In genomic region chr9:86424246-86424891, GRCh38 we compare ENCODE assay signal across 16 cellular contexts.
DNase-seq lines count a peak whose midpoint lies in the region; ATAC-seq and TF ChIP-seq lines count a peak whose summit lies in the region.
"Had no signal": no experiment of that assay in that cellular context is flagged by ENCODE, and none has a peak within 500 bp of the region (broad histone marks: within the 10 kb centered on the region; RNA-seq: fewer than 3 reads in every experiment).

No MANE protein-coding gene starts in this region.

- no peaks in the 10 kb centered on the region for H3K36me3 ChIP-seq in ACC112 (ENCODE audit: insufficient read depth, low read length)
- H3K36me3 ChIP-seq in mesenchymal stem cell (ENCODE audit: control insufficient read depth in 1 of 2, insufficient read depth in 2 of 2, low read depth in 1 of 2, low read length in 2 of 2): no peaks in the 10 kb centered on the region

- H3K23ac ChIP-seq in mesenchymal stem cell (ENCODE audit: low read length in 2 of 2): no peak overlapping the region

- peak; percentile 64 for DNase-seq in HCEC 1CT
- peak; percentile 4 for DNase-seq in astrocyte of the spinal cord (ENCODE audit: low read depth, low spot score)
- DNase-seq in mesenchymal stem cell: no peak
- DNase-seq in stimulated activated CD4-positive, alpha-beta T cell treated with anti-CD3 and anti-CD28 coated beads, Interleukin-2, amount 100 ng/mL, for 24 hours: no peak
- DNase-seq: activated CD4-positive, alpha-beta T cell treated with anti-CD3 and anti-CD28 coated beads, Interleukin-2, amount 10 ng/mL, durations not matched to agents 7 days and 5 days; CD4-positive, alpha-beta memory T cell; DMS79; hippocampal formation; kidney; midbrain; NCI-H345; T-helper 1 cell had no signal

- H2AK5ac ChIP-seq in mesenchymal stem cell (ENCODE audit: low read length, severe bottlenecking): no peak overlapping the region

- no peak overlapping the region for H3K4me2 ChIP-seq in mesenchymal stem cell (ENCODE audit: low read length, poor library complexity, severe bottlenecking)

- in situ Hi-C loops in astrocyte of the spinal cord (cut with HindIII; ENCODE audit: low sequenced_read_pairs): no loop called here

- no peaks in the 10 kb centered on the region for H3K9me3 ChIP-seq in mesenchymal stem cell (ENCODE audit: control insufficient read depth, low read length)

- no peak overlapping the region for H3K14ac ChIP-seq in mesenchymal stem cell (ENCODE audit: low read length in 2 of 2)

- H3K9ac ChIP-seq in mesenchymal stem cell (ENCODE audit: low read length): peak overlapping the region; percentile 52

- peaks cover 13% of the 10 kb centered on the region for H3K4me1 ChIP-seq in ACC112 (ENCODE audit: control insufficient read depth, insufficient read depth, low read length, unreplicated experiment)
- H3K4me1 ChIP-seq in mesenchymal stem cell (ENCODE audit: control insufficient read depth, insufficient read depth, low read depth, low read length): no peaks in the 10 kb centered on the region

- 68% methylated on average over 10 of the region's 10 CpGs for WGBS in mesenchymal stem cell

- ATAC-seq in esophagus mucosa (no peak), HG02623 (IDR thresholded peaks at IDR 0.05; ENCODE audit: unreplicated experiment) (no peak), HG03108 (IDR thresholded peaks at IDR 0.05; ENCODE audit: unreplicated experiment) (no peak)

- no peak overlapping the region for H3K27ac ChIP-seq in ACC112 (ENCODE audit: low read depth, low read length)
- no peak overlapping the region for H3K27ac ChIP-seq in mesenchymal stem cell (ENCODE audit: low read length, poor library complexity, severe bottlenecking)

- no peak overlapping the region for H3K18ac ChIP-seq in mesenchymal stem cell (ENCODE audit: low read depth in 1 of 2, low read length in 2 of 2)

- H3K4me3 ChIP-seq in ACC112 (ENCODE audit: low read depth, low read length) (peak overlapping the region; percentile 32; the same call in 1 of the 2 replicates), astrocyte of the spinal cord (ENCODE audit: low read depth, low read length) (no peak overlapping the region), mesenchymal stem cell (ENCODE audit: insufficient read depth in 1 of 2, low read depth in 1 of 2, low read length in 2 of 2) (peak overlapping the region in 1 of 2 experiments; percentile 41)

- H2BK15ac ChIP-seq in mesenchymal stem cell (ENCODE audit: low read depth, poor library complexity, severe bottlenecking): no peak overlapping the region

- TF ChIP-seq CTCF in astrocyte of the spinal cord (IDR thresholded peaks at IDR 0.05; ENCODE audit: low read depth, low read length): no peak

- no peak overlapping the region for H2BK12ac ChIP-seq in mesenchymal stem cell (ENCODE audit: low read length in 2 of 2)

- no peaks in the 10 kb centered on the region for H3K27me3 ChIP-seq in ACC112 (ENCODE audit: insufficient read depth, low read length)
- H3K27me3 ChIP-seq in mesenchymal stem cell (ENCODE audit: control insufficient read depth in 1 of 2, insufficient read depth in 1 of 2, low read length in 2 of 2): no peaks in the 10 kb centered on the region

- no peak overlapping the region for H4K91ac ChIP-seq in mesenchymal stem cell (ENCODE audit: low read length)

- no peaks in the 10 kb centered on the region for H3K79me2 ChIP-seq in ACC112 (ENCODE audit: control insufficient read depth, insufficient read depth, low read length, unreplicated experiment)

- no peak overlapping the region for H2BK120ac ChIP-seq in mesenchymal stem cell (ENCODE audit: low read depth, low read length)

- H2AFZ ChIP-seq in ACC112 (ENCODE audit: low read length, unreplicated experiment) (peak overlapping the region; percentile 87), mesenchymal stem cell (ENCODE audit: low read depth, low read length) (no peak overlapping the region)

- no peaks in the 10 kb centered on the region for H3K79me1 ChIP-seq in mesenchymal stem cell (replicated peaks; ENCODE audit: low read length, poor library complexity, severe bottlenecking)

- no peak overlapping the region for H3K4ac ChIP-seq in mesenchymal stem cell (ENCODE audit: low read depth in 1 of 2, low read length in 2 of 2)

- H2BK5ac ChIP-seq in mesenchymal stem cell (ENCODE audit: low read depth, low read length, poor library complexity, severe bottlenecking): no peak overlapping the region

- H4K8ac ChIP-seq in mesenchymal stem cell (ENCODE audit: low read length): no peak overlapping the region

Comparison
In these comparisons a context has a peak if more than half of its experiments do, and no peak if none do; other contexts are left out.
1. DNase-seq: peak in HCEC 1CT (single experiment) and astrocyte of the spinal cord (single experiment); none in mesenchymal stem cell (single experiment) and stimulated activated CD4-positive, alpha-beta T cell treated with anti-CD3 and anti-CD28 coated beads, Interleukin-2, amount 100 ng/mL, for 24 hours (0 of 2).